ENCODE assay signal across 11 cellular contexts in the genomic region with DNA sequence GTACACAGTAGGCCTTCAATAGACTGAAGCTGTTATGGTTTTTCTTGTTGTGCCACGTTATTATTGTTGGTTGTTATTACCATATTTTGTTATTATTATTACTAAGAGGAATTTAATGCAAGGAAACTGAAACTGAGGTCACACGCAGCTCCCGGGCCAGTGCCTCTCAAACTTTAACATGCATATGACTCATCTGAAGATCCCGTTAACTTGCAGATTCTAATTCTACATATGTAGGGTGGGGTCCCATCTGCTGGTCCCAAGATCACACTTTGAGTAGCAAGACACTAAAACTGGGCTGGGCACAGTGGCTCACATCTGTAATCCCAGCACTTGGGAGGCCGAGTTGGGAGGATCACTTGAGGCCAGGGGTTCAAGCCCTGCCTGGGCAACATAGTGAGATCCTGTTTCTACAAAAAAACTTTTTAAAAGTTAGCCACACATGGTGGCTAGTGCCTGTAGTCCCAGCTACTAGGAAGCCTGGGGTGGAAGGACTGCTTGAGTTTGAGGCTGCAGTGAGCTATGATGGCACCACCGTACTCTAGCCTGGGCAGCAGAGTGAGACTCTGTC. TPM values are rescaled to one million over a fixed set of nuclear protein-coding genes. Genes with fewer than 3 reads are reported as not detected.
DNase-seq lines count a peak whose midpoint lies in the region; ATAC-seq and TF ChIP-seq lines count a peak whose summit lies in the region.
"Had no signal": no experiment of that assay in that cellular context is flagged by ENCODE, and none has a peak within 500 bp of the region (broad histone marks: within the 10 kb centered on the region; RNA-seq: fewer than 3 reads in every experiment).

No MANE protein-coding gene starts in this region.

- no peaks in the 10 kb centered on the region for H3K4me1 ChIP-seq in OCI-LY7 (ENCODE audit: insufficient read depth, low read length, poor library complexity, severe bottlenecking)
- peaks cover 19% of the 10 kb centered on the region for H3K4me1 ChIP-seq in skeletal muscle satellite cell (ENCODE audit: control insufficient read depth, insufficient read depth, low read length)

- DNase-seq in OCI-LY7 (ENCODE audit: low spot score), result no peak
- DNase-seq in DMS153 treated with DMSO at 0.1 percent for 48 hours (lab: John Stamatoyannopoulos, UW; ENCODE audit: unreplicated experiment), result no peak
- DNase-seq in NCI-H146 (lab: John Stamatoyannopoulos, UW), result no peak
- no peak for DNase-seq in NCI-H2081 treated with DMSO at 0.1 percent for 48 hours (lab: John Stamatoyannopoulos, UW)
- no peak for DNase-seq in retina
- DNase-seq: activated CD8-positive, alpha-beta memory T cell treated with anti-CD3 and anti-CD28 coated beads, Interleukin-2, amount 10 ng/mL, durations not matched to agents 7 days and 5 days; posterior cingulate gyrus had no signal

- TF ChIP-seq CTCF in OCI-LY7 (conservative IDR thresholded peaks at IDR 0.05; ENCODE audit: low read length), result no peak

- ATAC-seq in GM18907 (IDR thresholded peaks at IDR 0.05; ENCODE audit: unreplicated experiment), result peak; percentile 66
- peak; percentile 80 for ATAC-seq in HG02885 (IDR thresholded peaks at IDR 0.05; ENCODE audit: poor library complexity, unreplicated experiment)
- ATAC-seq: activated CD8-positive, alpha-beta memory T cell treated with anti-CD3 and anti-CD28 coated beads, Interleukin-2, amount 10 ng/mL, durations not matched to agents 7 days and 5 days had no signal

- H3K9me3 ChIP-seq in OCI-LY7 (ENCODE audit: low read length) (no peaks in the 10 kb centered on the region), skeletal muscle satellite cell (replicated peaks; ENCODE audit: low read length) (no peaks in the 10 kb centered on the region)

- H3K9ac ChIP-seq in skeletal muscle satellite cell (ENCODE audit: low read depth, low read length), result peak overlapping the region; percentile 63

- no peak overlapping the region for H3K27ac ChIP-seq in OCI-LY7 (ENCODE audit: low read depth, low read length, poor library complexity, severe bottlenecking)

- no peaks in the 10 kb centered on the region for H4K20me1 ChIP-seq in OCI-LY7 (ENCODE audit: insufficient read depth, low read length)

- peak overlapping the region; percentile 80 for H2AFZ ChIP-seq in OCI-LY7 (ENCODE audit: low read length)

- H3K36me3 ChIP-seq in OCI-LY7 (ENCODE audit: insufficient read depth, low read length) (no peaks in the 10 kb centered on the region), skeletal muscle satellite cell (ENCODE audit: insufficient read depth, low read length) (no peaks in the 10 kb centered on the region)

- CTCF ChIA-PET in OCI-LY7 (lab: Charles Lee; ENCODE audit: unreplicated experiment), result no interaction called here

- no peak overlapping the region for H3K4me2 ChIP-seq in OCI-LY7 (ENCODE audit: low read length)
- H3K4me2 ChIP-seq in skeletal muscle satellite cell (ENCODE audit: low read length), result peak overlapping the region; percentile 34

- POLR2A ChIA-PET in OCI-LY7 (lab: Charles Lee), result no interaction called here

- no TSS peak for BruUV-seq in OCI-LY7 (replicated peaks; lab: Mats Ljungman, UMichigan)

- no peak overlapping the region for H3K4me3 ChIP-seq in OCI-LY7 (ENCODE audit: low read depth, low read length, poor library complexity, severe bottlenecking)
- peak overlapping the region; percentile 35 for H3K4me3 ChIP-seq in skeletal muscle satellite cell (ENCODE audit: low read length)

- no peaks in the 10 kb centered on the region for H3K27me3 ChIP-seq in skeletal muscle satellite cell (ENCODE audit: control insufficient read depth, insufficient read depth, low read length)

- intact Hi-C loops in OCI-LY7 (cut with micrococcal nuclease; ENCODE audit: unreplicated experiment), result no loop called here

- H3K9me2 ChIP-seq in OCI-LY7 (ENCODE audit: insufficient read depth, low read length), result no peaks in the 10 kb centered on the region

- no peaks in the 10 kb centered on the region for H3K79me2 ChIP-seq in OCI-LY7 (ENCODE audit: insufficient read depth, low read depth, low read length)

RNA-seq across cellular contexts. Expression of gene ACSM5, which starts 0.9 kb away (rescaled TPM):
- total RNA-seq in OCI-LY7 (2014; rRNA removed; shearing (Covaris generic)), result not detected in 2 replicates
- total RNA-seq in OCI-LY7 (2022), result not detected in 2 replicates
- total RNA-seq in skeletal muscle satellite cell (2012; rRNA removed), result under 0.01 TPM in 1 of 2 replicates, not detected in the other
- total RNA-seq: activated CD8-positive, alpha-beta memory T cell treated with anti-CD3 and anti-CD28 coated beads, Interleukin-2, amount 10 ng/mL, durations not matched to agents 7 days and 5 days; fibroblast of lung had no signal

RNA-seq across cellular contexts. Expression of gene PDILT, which starts 5.7 kb away (rescaled TPM):
- not detected in 2 replicates for total RNA-seq in OCI-LY7 (2014; rRNA removed; shearing (Covaris generic))
- total RNA-seq in OCI-LY7 (2022), result not detected in 2 replicates
- total RNA-seq in skeletal muscle satellite cell (2012; rRNA removed), result not detected in 2 replicates
- total RNA-seq: activated CD8-positive, alpha-beta memory T cell treated with anti-CD3 and anti-CD28 coated beads, Interleukin-2, amount 10 ng/mL, durations not matched to agents 7 days and 5 days; fibroblast of lung had no signal

RNA-seq across cellular contexts. Expression of gene ACSM2A, which starts 41.1 kb away (rescaled TPM):
- not detected in 2 replicates for total RNA-seq in OCI-LY7 (2014; rRNA removed; shearing (Covaris generic))
- not detected in 2 replicates for total RNA-seq in OCI-LY7 (2022)
- not detected in 2 replicates for total RNA-seq in skeletal muscle satellite cell (2012; rRNA removed)
- total RNA-seq: fibroblast of lung had no signal

RNA-seq across cellular contexts. Expression of gene UMOD, which starts 57.7 kb away (rescaled TPM):
- not detected in 2 replicates for total RNA-seq in OCI-LY7 (2014; rRNA removed; shearing (Covaris generic))
- total RNA-seq in OCI-LY7 (2022), result not detected in 2 replicates
- not detected in 2 replicates for total RNA-seq in skeletal muscle satellite cell (2012; rRNA removed)
- total RNA-seq: activated CD8-positive, alpha-beta memory T cell treated with anti-CD3 and anti-CD28 coated beads, Interleukin-2, amount 10 ng/mL, durations not matched to agents 7 days and 5 days; fibroblast of lung had no signal
